In the genomic region with DNA sequence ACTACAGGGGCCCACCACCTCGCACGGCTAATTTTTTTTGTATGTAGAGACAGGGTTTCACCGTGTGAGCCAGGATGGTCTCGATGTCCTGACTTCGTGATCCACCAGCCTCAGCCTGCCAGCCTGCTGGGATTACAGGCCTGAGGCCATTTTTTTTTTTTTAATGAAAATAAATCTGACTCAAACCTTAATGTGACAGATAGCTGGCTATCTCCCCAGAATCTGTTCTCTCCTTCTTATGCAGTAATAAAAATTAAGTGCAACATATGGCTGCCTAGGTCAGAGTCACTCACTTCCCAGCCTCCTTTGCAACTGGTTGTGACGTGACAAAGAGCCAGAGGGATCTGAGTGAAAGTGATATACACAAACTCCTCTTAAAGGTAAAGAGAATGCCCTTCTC, we compare ENCODE assay signal across 1 cellular context.
TF ChIP-seq lines count a peak whose summit lies in the region.

No MANE protein-coding gene starts in this region.

TF ChIP-seq in IMR-90, 13 proteins besides CTCF, POLR2A, EP300 and RAD21 (continued from another document):
- TF ChIP-seq RCOR1 (IDR thresholded peaks at IDR 0.05; ENCODE audit: insufficient replicate concordance, low read length): no peak
- TF ChIP-seq BHLHE40 (IDR thresholded peaks at IDR 0.05; ENCODE audit: low read depth, low read length): no peak
- no peak for TF ChIP-seq NFE2L2 (IDR thresholded peaks at IDR 0.05; ENCODE audit: low read depth, low read length)
- TF ChIP-seq SMC3 (IDR thresholded peaks at IDR 0.05; ENCODE audit: low read depth, low read length): no peak
- TF ChIP-seq CHD1 (IDR thresholded peaks at IDR 0.05; ENCODE audit: low read depth, low read length): no peak
